ENCODE assay signal across 10 cellular contexts in the genomic region with DNA sequence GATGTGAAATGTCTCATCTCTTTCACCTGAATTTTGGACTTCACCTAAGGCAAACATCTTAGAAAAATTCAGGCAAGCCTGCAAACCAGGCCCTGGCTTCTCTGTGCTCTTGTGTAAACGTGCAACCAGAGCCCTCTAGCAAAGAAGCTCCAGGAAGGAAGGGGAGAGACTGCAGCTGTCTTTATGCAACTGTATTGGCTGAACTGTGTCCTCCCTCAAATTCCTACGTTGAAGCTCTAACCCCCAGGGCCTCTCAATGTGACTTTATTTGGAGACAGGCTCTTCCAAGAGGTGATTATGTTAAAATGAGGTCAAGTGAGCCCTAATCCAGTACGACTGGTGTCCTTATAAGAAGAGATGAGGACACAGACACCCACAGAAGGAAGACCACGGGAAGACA.
DNase-seq lines count a peak whose midpoint lies in the region; ATAC-seq and TF ChIP-seq lines count a peak whose summit lies in the region.
"Had no signal": no experiment of that assay in that cellular context is flagged by ENCODE, and none has a peak within 500 bp of the region (broad histone marks: within the 10 kb centered on the region; RNA-seq: fewer than 3 reads in every experiment).

No MANE protein-coding gene starts in this region.

- no peak overlapping the region for H3K4me3 Mint-ChIP-seq in activated T-helper 2 cell treated with anti-CD3 and anti-CD28 coated beads, Interferon-gamma antibody, Interleukin-2, Interleukin-4, amounts not matched to agents 10 μg/mL and 5 μg/mL and 100 μg/mL, durations not matched to agents 14 hours and 24 hours and 36 hours (ENCODE audit: low read depth)

- peaks cover 41% of the 10 kb centered on the region for H3K4me1 Mint-ChIP-seq in activated T-helper 2 cell treated with anti-CD3 and anti-CD28 coated beads, Interferon-gamma antibody, Interleukin-2, Interleukin-4, amounts not matched to agents 10 μg/mL and 5 μg/mL and 100 μg/mL, durations not matched to agents 14 hours and 24 hours and 36 hours (ENCODE audit: low read depth)

- H3K27me3 Mint-ChIP-seq in activated T-helper 2 cell treated with anti-CD3 and anti-CD28 coated beads, Interferon-gamma antibody, Interleukin-2, Interleukin-4, amounts not matched to agents 10 μg/mL and 5 μg/mL and 100 μg/mL, durations not matched to agents 14 hours and 24 hours and 36 hours (ENCODE audit: low read depth), result no peaks in the 10 kb centered on the region

- H3K36me3 ChIP-seq in left lung (peaks cover 0 to 7% of the 10 kb centered on the region in 2 donors), subcutaneous abdominal adipose tissue (ENCODE audit: control insufficient read depth in 5 of 5, insufficient read depth in 5 of 5, low read length in 5 of 5) (peaks cover 0 to 21% (median 14%) of the 10 kb centered on the region in 5 donors)

- H3K36me3 Mint-ChIP-seq in activated T-helper 2 cell treated with anti-CD3 and anti-CD28 coated beads, Interferon-gamma antibody, Interleukin-2, Interleukin-4, amounts not matched to agents 10 μg/mL and 5 μg/mL and 100 μg/mL, durations not matched to agents 14 hours and 24 hours and 36 hours (ENCODE audit: low read depth), result peaks cover 14% of the 10 kb centered on the region

- H3K27ac ChIP-seq in left lung (peak overlapping the region; percentile 51 to 63), subcutaneous abdominal adipose tissue (ENCODE audit: low read depth, low read length) (peak overlapping the region; percentile 87)

- H3K9ac ChIP-seq in subcutaneous abdominal adipose tissue (ENCODE audit: low read length in 5 of 5), result no peak overlapping the region

- DNase-seq in NCI-H510A treated with DMSO at 0.1 percent for 48 hours (lab: John Stamatoyannopoulos, UW), result peak; percentile 57
- no peak for DNase-seq in NCI-H510A (lab: John Stamatoyannopoulos, UW)
- no peak for DNase-seq in activated T-helper 2 cell treated with anti-CD3 and anti-CD28 coated beads, Interferon-gamma antibody, Interleukin-2, Interleukin-4, amounts not matched to agents 10 μg/mL and 5 μg/mL and 100 μg/mL, durations not matched to agents 14 hours and 24 hours and 36 hours (ENCODE audit: low spot score)
- DNase-seq in left lung, result no peak
- no peak for DNase-seq in NCI-H748 (lab: John Stamatoyannopoulos, UW; ENCODE audit: unreplicated experiment)
- DNase-seq in posterior vena cava (ENCODE audit: low spot score), result no peak
- DNase-seq: 8988T, NCI-H2227 treated with DMSO at 0.1 percent for 48 hours had no signal

- H3K4me1 ChIP-seq in left lung, result peaks cover 42 to 89% of the 10 kb centered on the region in 2 donors
- peaks cover 26 to 86% (median 80%) of the 10 kb centered on the region in 5 donors for H3K4me1 ChIP-seq in subcutaneous abdominal adipose tissue (ENCODE audit: control insufficient read depth in 5 of 5, insufficient read depth in 5 of 5, low read length in 5 of 5)

- peak overlapping the region; percentile 21 for H3K27ac Mint-ChIP-seq in activated T-helper 2 cell treated with anti-CD3 and anti-CD28 coated beads, Interferon-gamma antibody, Interleukin-2, Interleukin-4, amounts not matched to agents 10 μg/mL and 5 μg/mL and 100 μg/mL, durations not matched to agents 14 hours and 24 hours and 36 hours

- no peak for ATAC-seq in left lung
- no peak for ATAC-seq in GM19455 (IDR thresholded peaks at IDR 0.05; ENCODE audit: unreplicated experiment)

- H3K9me3 ChIP-seq in left lung (no peaks in the 10 kb centered on the region), subcutaneous abdominal adipose tissue (ENCODE audit: control insufficient read depth in 5 of 5, low read length in 5 of 5) (no peaks in the 10 kb centered on the region)

- no peak for TF ChIP-seq CTCF in left lung (IDR thresholded peaks at IDR 0.05)

- H3K4me3 ChIP-seq in left lung, result no peak overlapping the region
- no peak overlapping the region for H3K4me3 ChIP-seq in subcutaneous abdominal adipose tissue (ENCODE audit: low read depth in 1 of 5, low read length in 5 of 5)

- H3K27me3 ChIP-seq in left lung (no peaks in the 10 kb centered on the region), subcutaneous abdominal adipose tissue (ENCODE audit: control insufficient read depth in 5 of 5, insufficient read depth in 4 of 5, low read length in 5 of 5) (no peaks in the 10 kb centered on the region)

- intact Hi-C loops in activated T-helper 2 cell treated with anti-CD3 and anti-CD28 coated beads, Interferon-gamma antibody, Interleukin-2, Interleukin-4, amounts not matched to agents 10 μg/mL and 5 μg/mL and 100 μg/mL, durations not matched to agents 14 hours and 24 hours and 36 hours (cut with micrococcal nuclease), result no loop called here
- intact Hi-C loops in left lung (cut with DNase I), result no loop called here
- intact Hi-C loops in posterior vena cava (cut with DNase I), result no loop called here

- no peaks in the 10 kb centered on the region for H3K9me3 Mint-ChIP-seq in activated T-helper 2 cell treated with anti-CD3 and anti-CD28 coated beads, Interferon-gamma antibody, Interleukin-2, Interleukin-4, amounts not matched to agents 10 μg/mL and 5 μg/mL and 100 μg/mL, durations not matched to agents 14 hours and 24 hours and 36 hours
